2 cellular contexts compared by ENCODE assay signal in the genomic region with DNA sequence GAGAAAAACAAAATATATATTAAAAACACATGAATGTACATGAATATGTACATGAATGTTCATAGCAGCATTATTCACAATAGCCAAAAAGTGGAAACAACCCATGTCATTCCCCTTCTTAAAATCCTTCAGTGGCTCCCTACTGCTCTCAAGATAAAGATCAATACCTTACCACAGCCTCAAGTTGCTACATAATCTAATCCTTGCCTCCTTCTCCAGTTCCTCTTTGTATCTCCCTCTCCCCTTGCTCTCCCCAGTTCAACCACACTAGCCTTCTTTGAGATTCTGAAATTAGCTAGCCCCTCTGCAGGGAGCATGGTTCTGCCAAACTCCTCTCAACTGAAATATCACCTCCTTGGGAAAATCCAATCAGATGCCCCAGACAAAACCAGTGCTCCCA.
TF ChIP-seq lines count a peak whose summit lies in the region.

No MANE protein-coding gene starts in this region.

TF ChIP-seq in K562, 482 proteins besides CTCF, POLR2A, EP300 and RAD21 (continued from another document and continues in another):
- no peak for TF ChIP-seq POLR2G (IDR thresholded peaks at IDR 0.05; ENCODE audit: low read depth, low read length)
- peak; percentile 94 for TF ChIP-seq SPI1 (IDR thresholded peaks at IDR 0.05; ENCODE audit: borderline replicate concordance, low read depth, low read length)
- peak; percentile 47; the same call in 1 of the 2 replicates for TF ChIP-seq MTA1 (IDR thresholded peaks at IDR 0.05; ENCODE audit: borderline replicate concordance)
- peak; percentile 64; the same call in 1 of the 2 replicates for TF ChIP-seq DPF2 (IDR thresholded peaks at IDR 0.05)
- peak; percentile 76 for TF ChIP-seq CEBPB (tag; IDR thresholded peaks at IDR 0.05)
- peak; percentile 61 for TF ChIP-seq GATA2 (CRISPR knock-in tag; IDR thresholded peaks at IDR 0.05)
- peak in 1 of 2 experiments; percentile 45; a peak in 1 of 4 replicates for TF ChIP-seq RCOR1 (IDR thresholded peaks at IDR 0.05; ENCODE audit: borderline replicate concordance in 1 of 2, low read depth in 2 of 2, low read length in 2 of 2)
- TF ChIP-seq, protein P1, sequence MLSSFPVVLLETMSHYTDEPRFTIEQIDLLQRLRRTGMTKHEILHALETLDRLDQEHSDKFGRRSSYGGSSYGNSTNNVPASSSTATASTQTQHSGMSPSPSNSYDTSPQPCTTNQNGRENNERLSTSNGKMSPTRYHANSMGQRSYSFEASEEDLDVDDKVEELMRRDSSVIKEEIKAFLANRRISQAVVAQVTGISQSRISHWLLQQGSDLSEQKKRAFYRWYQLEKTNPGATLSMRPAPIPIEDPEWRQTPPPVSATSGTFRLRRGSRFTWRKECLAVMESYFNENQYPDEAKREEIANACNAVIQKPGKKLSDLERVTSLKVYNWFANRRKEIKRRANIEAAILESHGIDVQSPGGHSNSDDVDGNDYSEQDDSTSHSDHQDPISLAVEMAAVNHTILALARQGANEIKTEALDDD (IDR thresholded peaks at IDR 0.05) = peak; percentile 30; the same call in 1 of the 2 replicates
- 0 out of 2 replicates have a peak, but pooled peaks have one; percentile 13 for TF ChIP-seq CREM (IDR thresholded peaks at IDR 0.05; ENCODE audit: low read depth)
- peak in 1 of 2 experiments; percentile 52; a peak in 2 of 4 replicates for TF ChIP-seq MAZ (CRISPR knock-in tag; conservative IDR thresholded peaks at IDR 0.05 in 1 of 2, IDR thresholded peaks at IDR 0.05 in 1 of 2)
- no peak for TF ChIP-seq SMAD3 (CRISPR knock-in tag; conservative IDR thresholded peaks at IDR 0.05)
- TF ChIP-seq ZFP36 (IDR thresholded peaks at IDR 0.05; ENCODE audit: low read depth, low read length, partially characterized antibody) = peak; percentile 63
- TF ChIP-seq POU5F1 (IDR thresholded peaks at IDR 0.05; ENCODE audit: borderline replicate concordance, low read depth, low read length, partially characterized antibody) = no peak
- TF ChIP-seq ESRRA (IDR thresholded peaks at IDR 0.05; ENCODE audit: borderline replicate concordance, low read depth) = peak; percentile 30; the same call in 1 of the 2 replicates
- TF ChIP-seq, protein P2, sequence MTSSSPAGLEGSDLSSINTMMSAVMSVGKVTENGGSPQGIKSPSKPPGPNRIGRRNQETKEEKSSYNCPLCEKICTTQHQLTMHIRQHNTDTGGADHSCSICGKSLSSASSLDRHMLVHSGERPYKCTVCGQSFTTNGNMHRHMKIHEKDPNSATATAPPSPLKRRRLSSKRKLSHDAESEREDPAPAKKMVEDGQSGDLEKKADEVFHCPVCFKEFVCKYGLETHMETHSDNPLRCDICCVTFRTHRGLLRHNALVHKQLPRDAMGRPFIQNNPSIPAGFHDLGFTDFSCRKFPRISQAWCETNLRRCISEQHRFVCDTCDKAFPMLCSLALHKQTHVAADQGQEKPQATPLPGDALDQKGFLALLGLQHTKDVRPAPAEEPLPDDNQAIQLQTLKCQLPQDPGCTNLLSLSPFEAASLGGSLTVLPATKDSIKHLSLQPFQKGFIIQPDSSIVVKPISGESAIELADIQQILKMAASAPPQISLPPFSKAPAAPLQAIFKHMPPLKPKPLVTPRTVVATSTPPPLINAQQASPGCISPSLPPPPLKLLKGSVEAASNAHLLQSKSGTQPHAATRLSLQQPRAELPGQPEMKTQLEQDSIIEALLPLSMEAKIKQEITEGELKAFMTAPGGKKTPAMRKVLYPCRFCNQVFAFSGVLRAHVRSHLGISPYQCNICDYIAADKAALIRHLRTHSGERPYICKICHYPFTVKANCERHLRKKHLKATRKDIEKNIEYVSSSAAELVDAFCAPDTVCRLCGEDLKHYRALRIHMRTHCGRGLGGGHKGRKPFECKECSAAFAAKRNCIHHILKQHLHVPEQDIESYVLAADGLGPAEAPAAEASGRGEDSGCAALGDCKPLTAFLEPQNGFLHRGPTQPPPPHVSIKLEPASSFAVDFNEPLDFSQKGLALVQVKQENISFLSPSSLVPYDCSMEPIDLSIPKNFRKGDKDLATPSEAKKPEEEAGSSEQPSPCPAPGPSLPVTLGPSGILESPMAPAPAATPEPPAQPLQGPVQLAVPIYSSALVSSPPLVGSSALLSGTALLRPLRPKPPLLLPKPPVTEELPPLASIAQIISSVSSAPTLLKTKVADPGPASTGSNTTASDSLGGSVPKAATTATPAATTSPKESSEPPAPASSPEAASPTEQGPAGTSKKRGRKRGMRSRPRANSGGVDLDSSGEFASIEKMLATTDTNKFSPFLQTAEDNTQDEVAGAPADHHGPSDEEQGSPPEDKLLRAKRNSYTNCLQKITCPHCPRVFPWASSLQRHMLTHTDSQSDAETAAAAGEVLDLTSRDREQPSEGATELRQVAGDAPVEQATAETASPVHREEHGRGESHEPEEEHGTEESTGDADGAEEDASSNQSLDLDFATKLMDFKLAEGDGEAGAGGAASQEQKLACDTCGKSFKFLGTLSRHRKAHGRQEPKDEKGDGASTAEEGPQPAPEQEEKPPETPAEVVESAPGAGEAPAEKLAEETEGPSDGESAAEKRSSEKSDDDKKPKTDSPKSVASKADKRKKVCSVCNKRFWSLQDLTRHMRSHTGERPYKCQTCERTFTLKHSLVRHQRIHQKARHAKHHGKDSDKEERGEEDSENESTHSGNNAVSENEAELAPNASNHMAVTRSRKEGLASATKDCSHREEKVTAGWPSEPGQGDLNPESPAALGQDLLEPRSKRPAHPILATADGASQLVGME (CRISPR knock-in tag; IDR thresholded peaks at IDR 0.05) = no peak
- TF ChIP-seq, protein P3, sequence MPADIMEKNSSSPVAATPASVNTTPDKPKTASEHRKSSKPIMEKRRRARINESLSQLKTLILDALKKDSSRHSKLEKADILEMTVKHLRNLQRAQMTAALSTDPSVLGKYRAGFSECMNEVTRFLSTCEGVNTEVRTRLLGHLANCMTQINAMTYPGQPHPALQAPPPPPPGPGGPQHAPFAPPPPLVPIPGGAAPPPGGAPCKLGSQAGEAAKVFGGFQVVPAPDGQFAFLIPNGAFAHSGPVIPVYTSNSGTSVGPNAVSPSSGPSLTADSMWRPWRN (IDR thresholded peaks at IDR 0.05; ENCODE audit: low read depth) = 0 out of 2 replicates have a peak, but pooled peaks have one; percentile 29
- no peak for TF ChIP-seq E2F3 (CRISPR knock-in tag; IDR thresholded peaks at IDR 0.05)
- 0 out of 2 replicates have a peak, but pooled peaks have one; percentile 32 for TF ChIP-seq EHMT2 (IDR thresholded peaks at IDR 0.05)
- TF ChIP-seq SIN3B (IDR thresholded peaks at IDR 0.05; ENCODE audit: low read depth) = no peak
- TF ChIP-seq TRIM24 (IDR thresholded peaks at IDR 0.05) = peak in 1 of 2 experiments; percentile 25; a peak in 1 of 4 replicates

TF ChIP-seq in HEK293T, 16 proteins besides CTCF, POLR2A, EP300 and RAD21 (continued from another document):
- TF ChIP-seq ARNT (IDR thresholded peaks at IDR 0.05) (no peak), LEF1 (IDR thresholded peaks at IDR 0.05; ENCODE audit: borderline replicate concordance) (no peak), L3MBTL2 (conservative IDR thresholded peaks at IDR 0.05) (no peak), TARDBP (IDR thresholded peaks at IDR 0.05) (no peak)
